In the genomic region with DNA sequence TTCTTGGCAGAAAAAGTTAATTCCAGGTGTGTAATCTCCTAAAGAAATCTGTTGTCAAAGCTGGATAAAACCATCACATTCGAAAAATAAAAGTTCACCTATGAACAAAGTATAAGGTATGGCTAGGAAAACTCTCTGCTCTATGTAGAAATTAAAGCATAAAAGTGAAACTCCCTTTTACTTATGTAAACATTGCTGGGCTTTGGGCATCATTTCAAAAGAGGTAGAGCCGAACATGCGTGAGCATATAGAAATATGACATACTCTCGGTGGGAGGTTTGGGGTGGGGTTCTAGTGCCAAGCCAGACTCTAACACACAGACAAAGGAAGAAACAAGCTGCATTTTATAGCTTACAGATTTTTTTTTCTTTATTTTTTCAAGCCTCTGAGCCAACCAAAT, we compare ENCODE assay signal across 31 cellular contexts.
DNase-seq lines count a peak whose midpoint lies in the region; ATAC-seq, FAIRE-seq and TF ChIP-seq lines count a peak whose summit lies in the region.
"Had no signal": no experiment of that assay in that cellular context is flagged by ENCODE, and none has a peak within 500 bp of the region (broad histone marks: within the 10 kb centered on the region; RNA-seq: fewer than 3 reads in every experiment).

No MANE protein-coding gene starts in this region.

- no peaks in the 10 kb centered on the region for H3K79me2 ChIP-seq in neural progenitor cell (ENCODE audit: low read depth)

- no peak overlapping the region for H3K4me2 ChIP-seq in neural progenitor cell

- TF ChIP-seq CTCF in bronchial epithelial cell (IDR thresholded peaks at IDR 0.05; ENCODE audit: insufficient read depth, low read length, severe bottlenecking) (no peak), neural progenitor cell (IDR thresholded peaks at IDR 0.05) (no peak)
- TF ChIP-seq CTCF in activated CD8-positive, alpha-beta T cell treated with anti-CD3 and anti-CD28 coated beads for 36 hours (IDR thresholded peaks at IDR 0.05), result no peak

- H3K36me3 ChIP-seq in bronchial epithelial cell (ENCODE audit: control insufficient read depth, insufficient read depth, low read length) (no peaks in the 10 kb centered on the region), neural progenitor cell (no peaks in the 10 kb centered on the region)
- H3K36me3 ChIP-seq: BE2C, heart right ventricle, spleen had no signal

- no peaks in the 10 kb centered on the region for H3K36me3 Mint-ChIP-seq in neural progenitor cell
- no peaks in the 10 kb centered on the region for H3K36me3 Mint-ChIP-seq in activated CD8-positive, alpha-beta T cell treated with anti-CD3 and anti-CD28 coated beads for 36 hours (ENCODE audit: low read depth)
- H3K36me3 Mint-ChIP-seq: activated CD4-positive, alpha-beta memory T cell treated with anti-CD3 and anti-CD28 coated beads for 36 hours; activated naive CD8-positive, alpha-beta T cell treated with anti-CD3 and anti-CD28 coated beads, Interleukin-2, amount 10 ng/mL, durations not matched to agents 7 days and 5 days; natural killer cell; stimulated activated effector memory CD8-positive, alpha-beta T cell treated with anti-CD3 and anti-CD28 coated beads, Interleukin-12 subunit alpha, Interleukin-12 subunit beta, amount 100 ng/mL, for 72 hours had no signal

- DNase-seq in NCI-H2107 treated with DMSO at 0.1 percent for 48 hours (lab: John Stamatoyannopoulos, UW; ENCODE audit: unreplicated experiment) (peak; percentile 49), NCI-H2107 (lab: John Stamatoyannopoulos, UW) (no peak), NCI-H446 treated with DMSO at 0.1 percent for 48 hours (lab: John Stamatoyannopoulos, UW) (peak; percentile 40), bronchial epithelial cell (ENCODE audit: low read depth) (peak; percentile 54), neural progenitor cell (ENCODE audit: low spot score) (no peak), iPS-NIHi11 (ENCODE audit: low spot score) (no peak), RPMI8226 (no peak)
- DNase-seq in activated CD8-positive, alpha-beta T cell treated with anti-CD3 and anti-CD28 coated beads for 36 hours, result no peak
- DNase-seq: activated CD4-positive, alpha-beta memory T cell treated with anti-CD3 and anti-CD28 coated beads for 36 hours; activated effector memory CD4-positive, alpha-beta T cell treated with anti-CD3 and anti-CD28 coated beads, Interleukin-2, amount 50 U/mL, for 16 hours; activated naive CD8-positive, alpha-beta T cell treated with anti-CD3 and anti-CD28 coated beads, Interleukin-2, amount 10 ng/mL, durations not matched to agents 7 days and 5 days; cerebellar nuclear complex; dorsolateral prefrontal cortex; H9; heart right ventricle; MV-4-11; natural killer cell; NCI-H187 treated with DMSO at 0.1 percent for 48 hours; NCI-H526 treated with DMSO at 0.1 percent for 48 hours; PC-9; right cardiac atrium; SIG-M5; spleen; stimulated activated CD4-positive, alpha-beta T cell treated with anti-CD3 and anti-CD28 coated beads, Interleukin-2, amount 100 ng/mL, for 48 hours had no signal

- peaks cover 47% of the 10 kb centered on the region for H3K4me1 Mint-ChIP-seq in neural progenitor cell
- no peaks in the 10 kb centered on the region for H3K4me1 Mint-ChIP-seq in activated CD8-positive, alpha-beta T cell treated with anti-CD3 and anti-CD28 coated beads for 36 hours (ENCODE audit: low read depth)
- H3K4me1 Mint-ChIP-seq: activated naive CD8-positive, alpha-beta T cell treated with anti-CD3 and anti-CD28 coated beads, Interleukin-2, amount 10 ng/mL, durations not matched to agents 7 days and 5 days; natural killer cell; stimulated activated effector memory CD8-positive, alpha-beta T cell treated with anti-CD3 and anti-CD28 coated beads, Interleukin-12 subunit alpha, Interleukin-12 subunit beta, amount 100 ng/mL, for 72 hours had no signal

- H3K27ac ChIP-seq in neural progenitor cell, result no peak overlapping the region
- H3K27ac ChIP-seq: dorsolateral prefrontal cortex, heart right ventricle, PC-9, spleen had no signal

- H3K27ac Mint-ChIP-seq in neural progenitor cell, result peak overlapping the region; percentile 38
- H3K27ac Mint-ChIP-seq in activated CD8-positive, alpha-beta T cell treated with anti-CD3 and anti-CD28 coated beads for 36 hours, result no peak overlapping the region
- H3K27ac Mint-ChIP-seq: activated CD4-positive, alpha-beta memory T cell treated with anti-CD3 and anti-CD28 coated beads for 36 hours; activated naive CD8-positive, alpha-beta T cell treated with anti-CD3 and anti-CD28 coated beads, Interleukin-2, amount 10 ng/mL, durations not matched to agents 7 days and 5 days; H9; natural killer cell; stimulated activated effector memory CD8-positive, alpha-beta T cell treated with anti-CD3 and anti-CD28 coated beads, Interleukin-12 subunit alpha, Interleukin-12 subunit beta, amount 100 ng/mL, for 72 hours had no signal

- H2AFZ ChIP-seq in neural progenitor cell (replicated peaks), result no peak overlapping the region

- peaks cover 32% of the 10 kb centered on the region for H3F3A ChIP-seq in neural progenitor cell (ENCODE audit: low read depth)

- CTCF ChIA-PET in activated CD8-positive, alpha-beta T cell treated with anti-CD3 and anti-CD28 coated beads for 36 hours (lab: Charles Lee), result no interaction called here

- ATAC-seq in activated CD8-positive, alpha-beta T cell treated with anti-CD3 and anti-CD28 coated beads for 36 hours, result no peak
- ATAC-seq: activated CD4-positive, CD25-positive, alpha-beta regulatory T cell treated with anti-CD3 and anti-CD28 coated beads, Interleukin-2, amount 50 U/mL, for 24 hours; heart right ventricle; left lobe of liver; natural killer cell; right cardiac atrium; stimulated activated effector memory CD8-positive, alpha-beta T cell treated with anti-CD3 and anti-CD28 coated beads, Interleukin-12 subunit alpha, Interleukin-12 subunit beta, amount 100 ng/mL, for 72 hours had no signal

- no peaks in the 10 kb centered on the region for H4K20me1 ChIP-seq in neural progenitor cell (ENCODE audit: low read depth)

- H3K27me3 Mint-ChIP-seq in neural progenitor cell (ENCODE audit: insufficient read depth, low read depth), result peaks cover 2% of the 10 kb centered on the region
- no peaks in the 10 kb centered on the region for H3K27me3 Mint-ChIP-seq in activated CD8-positive, alpha-beta T cell treated with anti-CD3 and anti-CD28 coated beads for 36 hours

- H3K9me3 ChIP-seq in neural progenitor cell (ENCODE audit: low read depth), result no peaks in the 10 kb centered on the region
- H3K9me3 ChIP-seq: BE2C, heart right ventricle, spleen had no signal

- no peak overlapping the region for H3K4me3 ChIP-seq in bronchial epithelial cell (ENCODE audit: low read depth, low read length)
- H3K4me3 ChIP-seq in neural progenitor cell, result no peak overlapping the region
- H3K4me3 ChIP-seq: dorsolateral prefrontal cortex, heart right ventricle, PC-9, spleen had no signal

- no peak for FAIRE-seq in bronchial epithelial cell (lab: Jason Lieb, UNC)
- FAIRE-seq: endothelial cell of umbilical vein, GM12891, urothelium cell line had no signal

- H3K4me1 ChIP-seq in neural progenitor cell, result peaks cover 51% of the 10 kb centered on the region
- H3K4me1 ChIP-seq: heart right ventricle, spleen had no signal

- no peak overlapping the region for H3K4me3 Mint-ChIP-seq in neural progenitor cell
- H3K4me3 Mint-ChIP-seq in activated CD8-positive, alpha-beta T cell treated with anti-CD3 and anti-CD28 coated beads for 36 hours, result no peak overlapping the region
- H3K4me3 Mint-ChIP-seq: activated CD4-positive, alpha-beta memory T cell treated with anti-CD3 and anti-CD28 coated beads for 36 hours; activated naive CD8-positive, alpha-beta T cell treated with anti-CD3 and anti-CD28 coated beads, Interleukin-2, amount 10 ng/mL, durations not matched to agents 7 days and 5 days; H9; natural killer cell; stimulated activated effector memory CD8-positive, alpha-beta T cell treated with anti-CD3 and anti-CD28 coated beads, Interleukin-12 subunit alpha, Interleukin-12 subunit beta, amount 100 ng/mL, for 72 hours had no signal

- H3K9me3 Mint-ChIP-seq in neural progenitor cell, result peaks cover 3% of the 10 kb centered on the region
- H3K9me3 Mint-ChIP-seq in activated CD8-positive, alpha-beta T cell treated with anti-CD3 and anti-CD28 coated beads for 36 hours, result no peaks in the 10 kb centered on the region
- H3K9me3 Mint-ChIP-seq: activated CD4-positive, alpha-beta memory T cell treated with anti-CD3 and anti-CD28 coated beads for 36 hours; activated naive CD8-positive, alpha-beta T cell treated with anti-CD3 and anti-CD28 coated beads, Interleukin-2, amount 10 ng/mL, durations not matched to agents 7 days and 5 days; H9; stimulated activated effector memory CD8-positive, alpha-beta T cell treated with anti-CD3 and anti-CD28 coated beads, Interleukin-12 subunit alpha, Interleukin-12 subunit beta, amount 100 ng/mL, for 72 hours had no signal

- no peak overlapping the region for H3K9ac ChIP-seq in neural progenitor cell

- intact Hi-C loops in activated CD8-positive, alpha-beta T cell treated with anti-CD3 and anti-CD28 coated beads for 36 hours (cut with micrococcal nuclease), result no loop called here

- H3K27me3 ChIP-seq in bronchial epithelial cell (ENCODE audit: control insufficient read depth, insufficient read depth, low read length) (no peaks in the 10 kb centered on the region), neural progenitor cell (no peaks in the 10 kb centered on the region)
- H3K27me3 ChIP-seq: BE2C, dorsolateral prefrontal cortex, spleen had no signal

- POLR2A ChIA-PET in activated CD8-positive, alpha-beta T cell treated with anti-CD3 and anti-CD28 coated beads for 36 hours (lab: Charles Lee), result no interaction called here

Comparison
In these comparisons a context has a peak if more than half of its experiments do, and no peak if none do; other contexts are left out.
1. DNase-seq: peak in NCI-H2107 treated with DMSO at 0.1 percent for 48 hours (single experiment), NCI-H446 treated with DMSO at 0.1 percent for 48 hours (single experiment) and bronchial epithelial cell (single experiment); none in NCI-H2107 (single experiment), neural progenitor cell (single experiment), iPS-NIHi11 (single experiment), RPMI8226 (single experiment) and activated CD8-positive, alpha-beta T cell treated with anti-CD3 and anti-CD28 coated beads for 36 hours (single experiment).